In the genomic region with DNA sequence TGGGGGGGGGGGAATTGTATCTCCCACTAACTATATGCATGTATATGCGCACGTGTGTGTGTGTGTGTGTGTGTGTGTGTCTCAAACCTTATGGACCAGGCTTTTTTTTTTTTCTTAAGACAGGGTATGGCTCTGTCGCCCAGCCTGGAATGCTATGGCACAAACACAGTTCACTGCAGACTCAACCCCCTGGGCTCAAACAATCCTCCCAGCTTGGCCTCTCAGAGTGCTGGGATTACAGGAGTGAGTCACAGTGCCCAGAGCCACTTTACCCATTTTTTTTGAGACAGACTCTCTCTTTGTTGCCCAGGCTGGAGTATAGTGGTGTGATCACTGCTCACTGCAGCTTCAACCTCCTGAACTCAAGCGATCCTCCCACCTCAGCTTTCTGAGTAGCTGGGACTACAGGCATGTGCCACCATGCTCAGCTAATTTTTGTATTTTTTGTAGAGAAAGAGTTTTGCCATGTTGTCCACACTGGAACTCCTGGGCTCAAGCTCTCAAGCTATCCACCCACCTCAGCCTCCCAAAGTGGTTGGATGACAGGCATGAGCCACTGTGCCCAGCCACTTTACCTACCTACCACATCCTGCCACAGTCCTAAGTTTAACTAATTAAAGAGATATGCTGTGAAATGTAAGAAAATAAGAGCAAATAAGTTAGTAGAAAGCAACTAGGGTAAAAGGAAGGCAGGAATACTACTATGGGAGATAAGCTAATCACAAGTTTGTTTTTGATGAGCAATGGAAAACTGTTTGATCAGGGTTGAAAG, we compare ENCODE assay signal across 8 cellular contexts. TPM values are rescaled to one million over a fixed set of nuclear protein-coding genes. Genes with fewer than 3 reads are reported as not detected.
DNase-seq lines count a peak whose midpoint lies in the region; ATAC-seq, FAIRE-seq and TF ChIP-seq lines count a peak whose summit lies in the region.

No MANE protein-coding gene starts in this region.

- no peak for TF ChIP-seq CTCF in WI38 (IDR thresholded peaks at IDR 0.05; ENCODE audit: low read depth, low read length)
- no peak for TF ChIP-seq CTCF in gastroesophageal sphincter (IDR thresholded peaks at IDR 0.05)

- H3K4me3 Mint-ChIP-seq in activated naive CD4-positive, alpha-beta T cell treated with anti-CD3 and anti-CD28 coated beads, Interleukin-2, amount 10 ng/mL, durations not matched to agents 7 days and 5 days, result peak overlapping the region; percentile 99

- H3K27ac Mint-ChIP-seq in activated naive CD4-positive, alpha-beta T cell treated with anti-CD3 and anti-CD28 coated beads, Interleukin-2, amount 10 ng/mL, durations not matched to agents 7 days and 5 days, result peak overlapping the region; percentile 99

- H3K36me3 ChIP-seq in gastroesophageal sphincter, result peaks cover 0 to 3% of the 10 kb centered on the region in 2 donors

- TF ChIP-seq POLR2A in gastroesophageal sphincter (IDR thresholded peaks at IDR 0.05) (no peak), GM12892 (IDR thresholded peaks at IDR 0.05; ENCODE audit: low read depth, low read length) (no peak)

- CTCF ChIA-PET in activated naive CD4-positive, alpha-beta T cell treated with anti-CD3 and anti-CD28 coated beads, Interleukin-2, amount 10 ng/mL, durations not matched to agents 7 days and 5 days (lab: Charles Lee), result interaction anchor here (0.9 to 1.1 kb wide), 3 partner anchors 20 to 79 kb away, joined by 3 to 4 read pairs (median 3); partner anchors contain the start of gene PSPC1

- peaks cover 44% of the 10 kb centered on the region for H3K4me1 Mint-ChIP-seq in activated naive CD4-positive, alpha-beta T cell treated with anti-CD3 and anti-CD28 coated beads, Interleukin-2, amount 10 ng/mL, durations not matched to agents 7 days and 5 days

- H3K9me3 Mint-ChIP-seq in activated naive CD4-positive, alpha-beta T cell treated with anti-CD3 and anti-CD28 coated beads, Interleukin-2, amount 10 ng/mL, durations not matched to agents 7 days and 5 days, result peaks cover 4% of the 10 kb centered on the region

- H3K27me3 Mint-ChIP-seq in activated naive CD4-positive, alpha-beta T cell treated with anti-CD3 and anti-CD28 coated beads, Interleukin-2, amount 10 ng/mL, durations not matched to agents 7 days and 5 days, result no peaks in the 10 kb centered on the region

- 48 to 61% methylated on average over 3 to 4 of the region's 4 CpGs for WGBS in gastroesophageal sphincter (ENCODE audit: low coverage in 1 of 2), 2 donors

- ATAC-seq in gastroesophageal sphincter (no peak), GM18861 (IDR thresholded peaks at IDR 0.05; ENCODE audit: unreplicated experiment) (no peak)

- peak overlapping the region in 3 of 4 donors; percentile 99 for H3K27ac ChIP-seq in gastroesophageal sphincter

- H3K4me1 ChIP-seq in gastroesophageal sphincter, result peaks cover 0 to 64% (median 11%) of the 10 kb centered on the region in 3 donors

- peaks cover 41% of the 10 kb centered on the region for H3K36me3 Mint-ChIP-seq in activated naive CD4-positive, alpha-beta T cell treated with anti-CD3 and anti-CD28 coated beads, Interleukin-2, amount 10 ng/mL, durations not matched to agents 7 days and 5 days

- TF ChIP-seq EP300 in gastroesophageal sphincter (IDR thresholded peaks at IDR 0.05), result no peak

- no peaks in the 10 kb centered on the region for H3K9me3 ChIP-seq in gastroesophageal sphincter

- peak; percentile 34 for DNase-seq in activated naive CD4-positive, alpha-beta T cell treated with anti-CD3 and anti-CD28 coated beads, Interleukin-2, amount 10 ng/mL, durations not matched to agents 7 days and 5 days
- no peak for DNase-seq in activated naive CD4-positive, alpha-beta T cell (lab: John Stamatoyannopoulos, UW)
- DNase-seq in stromal cell of bone marrow (ENCODE audit: low read depth) (peak; percentile 51), NCI-H526 (lab: John Stamatoyannopoulos, UW) (no peak), GM12892 (ENCODE audit: insufficient read length) (no peak)

- no peaks in the 10 kb centered on the region for H3K27me3 ChIP-seq in gastroesophageal sphincter

- FAIRE-seq in GM12892 (lab: Jason Lieb, UNC), result no peak

- H3K4me3 ChIP-seq in WI38 (ENCODE audit: low read depth, low read length) (peak overlapping the region; percentile 85; the same call in 1 of the 2 replicates), gastroesophageal sphincter (peak overlapping the region in 1 of 2 donors; percentile 95)

RNA-seq across cellular contexts. Expression of gene ZMYM5, which starts 2.4 kb away (rescaled TPM):
- 10 to 100 TPM in 3 of 4 donors, 1 to 10 TPM in 1; 9.6 to 16.0 (median 13.7) TPM for total RNA-seq in gastroesophageal sphincter
- 13.7 TPM for polyA plus RNA-seq in GM12892 (2012; ENCODE audit: missing spikeins)

Comparison
In these comparisons a context has a peak if more than half of its experiments do, and no peak if none do; other contexts are left out.
1. DNase-seq: peak in activated naive CD4-positive, alpha-beta T cell treated with anti-CD3 and anti-CD28 coated beads, Interleukin-2, amount 10 ng/mL, durations not matched to agents 7 days and 5 days (single experiment) and stromal cell of bone marrow (single experiment); none in activated naive CD4-positive, alpha-beta T cell (0 of 4), NCI-H526 (0 of 2) and GM12892 (single experiment).